ENCODE assay signal across 26 cellular contexts in the genomic region with DNA sequence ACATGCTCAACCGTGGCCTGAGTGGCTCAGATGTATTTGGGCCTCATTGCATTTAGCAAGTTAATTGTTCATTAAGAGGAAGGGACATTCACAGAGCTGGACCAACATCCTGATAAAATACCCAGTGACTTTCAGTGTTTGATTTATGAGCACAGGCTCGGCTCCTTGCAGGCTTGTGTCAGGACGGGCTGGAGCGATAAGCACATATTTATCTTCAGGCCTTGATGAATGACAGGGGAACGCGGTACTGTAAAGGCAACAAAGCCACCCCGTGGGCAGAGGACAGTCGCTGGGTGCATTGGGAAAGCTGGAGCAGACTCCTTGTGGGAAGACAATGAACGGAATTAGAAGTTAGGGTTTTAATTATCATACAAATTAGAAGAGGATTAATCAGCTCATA.
"Had no signal": no experiment of that assay in that cellular context is flagged by ENCODE, and none has a peak within 500 bp of the region (broad histone marks: within the 10 kb centered on the region; RNA-seq: fewer than 3 reads in every experiment).

No MANE protein-coding gene starts in this region.

- H3K4me1 ChIP-seq: SJCRH30 had no signal

- H3K27ac ChIP-seq: KMS-11, RWPE1, SJCRH30, SK-N-MC had no signal

- H3K4me3 ChIP-seq: SJCRH30, SK-N-MC had no signal

- H3K27me3 ChIP-seq: SJCRH30 had no signal

- H3K9ac ChIP-seq: KMS-11 had no signal

- DNase-seq: IMR-90; Kasumi-1; MM.1S; MV-4-11; NCI-H1048; NCI-H1105; NCI-H1436 treated with DMSO at 0.1 percent for 48 hours; NCI-H1694; NCI-H187 treated with DMSO at 0.1 percent for 48 hours; NCI-H2029 treated with DMSO at 0.1 percent for 48 hours; NCI-H2171 treated with DMSO at 0.1 percent for 48 hours; NCI-H345; NCI-H446 treated with DMSO at 0.1 percent for 48 hours; NCI-H510A treated with DMSO at 0.1 percent for 48 hours; NCI-H526; NCI-H774; NK-92 treated with Interleukin-12 subunit alpha and Interleukin-12 subunit beta, amount 100 ng/mL, for 24 hours; PC-3; SHP77 treated with DMSO at 0.1 percent for 48 hours; SJCRH30; T-helper 1 cell had no signal

- FAIRE-seq: HepG2 had no signal

- H3K36me3 ChIP-seq: SJCRH30 had no signal

- H3K4me2 ChIP-seq: KMS-11 had no signal

- ATAC-seq: HepG2, Panc1, PC-3 had no signal

- H3K9me3 ChIP-seq: SJCRH30 had no signal
